ENCODE assay signal across 1 cellular context in the genomic region with DNA sequence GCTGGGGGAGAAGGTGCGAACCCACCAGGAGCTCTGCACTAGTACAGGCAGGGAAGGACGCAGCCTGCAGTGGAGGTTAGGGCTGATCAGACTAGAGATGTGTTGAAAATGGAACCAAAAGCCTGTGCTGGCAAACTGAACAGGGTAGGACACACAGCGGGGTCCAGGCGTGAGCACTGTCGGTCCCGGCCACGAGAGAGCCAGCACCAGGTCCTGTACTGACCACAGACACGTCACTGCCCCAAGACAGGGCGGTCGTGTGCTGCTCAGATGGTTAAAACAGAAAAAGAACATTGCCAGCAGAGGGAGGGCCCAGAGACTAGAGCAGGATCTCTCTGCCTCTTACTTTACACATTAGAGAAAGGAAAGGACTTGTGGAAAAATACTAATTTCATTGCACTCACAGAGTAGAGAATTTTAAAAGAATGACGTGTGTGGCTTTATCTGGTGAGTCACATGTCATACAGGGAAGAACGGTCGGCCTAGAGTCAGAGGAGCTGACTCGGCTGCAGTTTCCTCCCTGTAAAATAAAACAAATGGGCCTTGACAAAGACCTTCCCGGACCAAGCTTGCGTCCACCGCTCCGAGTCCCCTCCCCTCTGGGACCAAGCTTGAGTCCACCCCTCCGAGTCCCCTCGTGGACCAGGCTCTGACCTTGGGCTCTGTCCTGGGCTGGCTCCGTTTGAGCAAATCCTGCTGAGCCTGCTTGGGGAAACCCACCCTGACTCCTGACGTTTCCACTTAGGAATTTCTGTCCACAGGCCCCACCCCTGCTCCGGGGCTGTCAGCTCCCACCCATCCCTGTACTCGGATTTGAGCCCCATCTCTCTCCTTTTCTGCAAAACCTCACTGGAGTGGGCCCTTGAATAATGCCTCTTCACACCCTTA.
TF ChIP-seq lines count a peak whose summit lies in the region.

No MANE protein-coding gene starts in this region.

TF ChIP-seq in HepG2, 621 proteins besides CTCF, POLR2A, EP300 and RAD21 (continued from another document and continues in another):
- TF ChIP-seq, protein P1, sequence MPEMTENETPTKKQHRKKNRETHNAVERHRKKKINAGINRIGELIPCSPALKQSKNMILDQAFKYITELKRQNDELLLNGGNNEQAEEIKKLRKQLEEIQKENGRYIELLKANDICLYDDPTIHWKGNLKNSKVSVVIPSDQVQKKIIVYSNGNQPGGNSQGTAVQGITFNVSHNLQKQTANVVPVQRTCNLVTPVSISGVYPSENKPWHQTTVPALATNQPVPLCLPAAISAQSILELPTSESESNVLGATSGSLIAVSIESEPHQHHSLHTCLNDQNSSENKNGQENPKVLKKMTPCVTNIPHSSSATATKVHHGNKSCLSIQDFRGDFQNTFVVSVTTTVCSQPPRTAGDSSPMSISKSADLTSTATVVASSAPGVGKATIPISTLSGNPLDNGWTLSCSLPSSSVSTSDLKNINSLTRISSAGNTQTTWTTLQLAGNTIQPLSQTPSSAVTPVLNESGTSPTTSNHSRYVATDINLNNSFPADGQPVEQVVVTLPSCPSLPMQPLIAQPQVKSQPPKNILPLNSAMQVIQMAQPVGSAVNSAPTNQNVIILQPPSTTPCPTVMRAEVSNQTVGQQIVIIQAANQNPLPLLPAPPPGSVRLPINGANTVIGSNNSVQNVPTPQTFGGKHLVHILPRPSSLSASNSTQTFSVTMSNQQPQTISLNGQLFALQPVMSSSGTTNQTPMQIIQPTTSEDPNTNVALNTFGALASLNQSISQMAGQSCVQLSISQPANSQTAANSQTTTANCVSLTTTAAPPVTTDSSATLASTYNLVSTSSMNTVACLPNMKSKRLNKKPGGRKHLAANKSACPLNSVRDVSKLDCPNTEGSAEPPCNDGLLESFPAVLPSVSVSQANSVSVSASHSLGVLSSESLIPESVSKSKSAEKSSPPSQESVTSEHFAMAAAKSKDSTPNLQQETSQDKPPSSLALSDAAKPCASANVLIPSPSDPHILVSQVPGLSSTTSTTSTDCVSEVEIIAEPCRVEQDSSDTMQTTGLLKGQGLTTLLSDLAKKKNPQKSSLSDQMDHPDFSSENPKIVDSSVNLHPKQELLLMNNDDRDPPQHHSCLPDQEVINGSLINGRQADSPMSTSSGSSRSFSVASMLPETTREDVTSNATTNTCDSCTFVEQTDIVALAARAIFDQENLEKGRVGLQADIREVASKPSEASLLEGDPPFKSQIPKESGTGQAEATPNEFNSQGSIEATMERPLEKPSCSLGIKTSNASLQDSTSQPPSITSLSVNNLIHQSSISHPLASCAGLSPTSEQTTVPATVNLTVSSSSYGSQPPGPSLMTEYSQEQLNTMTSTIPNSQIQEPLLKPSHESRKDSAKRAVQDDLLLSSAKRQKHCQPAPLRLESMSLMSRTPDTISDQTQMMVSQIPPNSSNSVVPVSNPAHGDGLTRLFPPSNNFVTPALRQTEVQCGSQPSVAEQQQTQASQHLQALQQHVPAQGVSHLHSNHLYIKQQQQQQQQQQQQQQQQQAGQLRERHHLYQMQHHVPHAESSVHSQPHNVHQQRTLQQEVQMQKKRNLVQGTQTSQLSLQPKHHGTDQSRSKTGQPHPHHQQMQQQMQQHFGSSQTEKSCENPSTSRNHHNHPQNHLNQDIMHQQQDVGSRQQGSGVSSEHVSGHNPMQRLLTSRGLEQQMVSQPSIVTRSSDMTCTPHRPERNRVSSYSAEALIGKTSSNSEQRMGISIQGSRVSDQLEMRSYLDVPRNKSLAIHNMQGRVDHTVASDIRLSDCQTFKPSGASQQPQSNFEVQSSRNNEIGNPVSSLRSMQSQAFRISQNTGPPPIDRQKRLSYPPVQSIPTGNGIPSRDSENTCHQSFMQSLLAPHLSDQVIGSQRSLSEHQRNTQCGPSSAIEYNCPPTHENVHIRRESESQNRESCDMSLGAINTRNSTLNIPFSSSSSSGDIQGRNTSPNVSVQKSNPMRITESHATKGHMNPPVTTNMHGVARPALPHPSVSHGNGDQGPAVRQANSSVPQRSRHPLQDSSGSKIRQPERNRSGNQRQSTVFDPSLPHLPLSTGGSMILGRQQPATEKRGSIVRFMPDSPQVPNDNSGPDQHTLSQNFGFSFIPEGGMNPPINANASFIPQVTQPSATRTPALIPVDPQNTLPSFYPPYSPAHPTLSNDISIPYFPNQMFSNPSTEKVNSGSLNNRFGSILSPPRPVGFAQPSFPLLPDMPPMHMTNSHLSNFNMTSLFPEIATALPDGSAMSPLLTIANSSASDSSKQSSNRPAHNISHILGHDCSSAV (CRISPR knock-in tag; IDR thresholded peaks at IDR 0.05; ENCODE audit: borderline replicate concordance): no peak
- TF ChIP-seq HNRNPUL1 (IDR thresholded peaks at IDR 0.05; ENCODE audit: low read depth, low read length) (no peak), MTF2 (CRISPR knock-in tag; IDR thresholded peaks at IDR 0.05; ENCODE audit: borderline replicate concordance) (no peak), ZNF292 (CRISPR knock-in tag; IDR thresholded peaks at IDR 0.05; ENCODE audit: borderline replicate concordance, low read depth) (peak; percentile 24; the same call in 1 of the 2 replicates), DPF2 (CRISPR knock-in tag; IDR thresholded peaks at IDR 0.05; ENCODE audit: borderline replicate concordance, low read depth) (no peak; the same call in 1 of the 2 replicates), SMAD9 (CRISPR knock-in tag; IDR thresholded peaks at IDR 0.05) (peak; percentile 60), ZNF7 (CRISPR knock-in tag; IDR thresholded peaks at IDR 0.05) (no peak), ZNF850 (CRISPR knock-in tag; conservative IDR thresholded peaks at IDR 0.05) (no peak), ZNF441 (CRISPR knock-in tag; IDR thresholded peaks at IDR 0.05; ENCODE audit: borderline replicate concordance) (peak; percentile 77), U2AF1 (optimal IDR thresholded peaks at IDR 0.05; ENCODE audit: low read depth, low read length) (peak; percentile 91), NR2F1 (CRISPR knock-in tag; IDR thresholded peaks at IDR 0.05) (no peak), HIVEP1 (CRISPR knock-in tag; IDR thresholded peaks at IDR 0.05) (peak; percentile 98), MAFK (conservative IDR thresholded peaks at IDR 0.05 in 1 of 2, IDR thresholded peaks at IDR 0.05 in 1 of 2; ENCODE audit: low read length in 2 of 2) (0 out of 4 replicates have a peak, but pooled peaks of 1 of the 2 experiments have one; percentile 11), LCORL (IDR thresholded peaks at IDR 0.05) (no peak), LCORL (CRISPR knock-in tag; IDR thresholded peaks at IDR 0.05) (0 out of 2 replicates have a peak, but pooled peaks have one; percentile 77), HMG20B (CRISPR knock-in tag; conservative IDR thresholded peaks at IDR 0.05) (no peak), RBFOX2 (IDR thresholded peaks at IDR 0.05; ENCODE audit: low read depth, low read length) (peak; percentile 62), FIP1L1 (IDR thresholded peaks at IDR 0.05; ENCODE audit: borderline replicate concordance, insufficient read depth, low read depth, low read length) (no peak)
- TF ChIP-seq, protein P2, sequence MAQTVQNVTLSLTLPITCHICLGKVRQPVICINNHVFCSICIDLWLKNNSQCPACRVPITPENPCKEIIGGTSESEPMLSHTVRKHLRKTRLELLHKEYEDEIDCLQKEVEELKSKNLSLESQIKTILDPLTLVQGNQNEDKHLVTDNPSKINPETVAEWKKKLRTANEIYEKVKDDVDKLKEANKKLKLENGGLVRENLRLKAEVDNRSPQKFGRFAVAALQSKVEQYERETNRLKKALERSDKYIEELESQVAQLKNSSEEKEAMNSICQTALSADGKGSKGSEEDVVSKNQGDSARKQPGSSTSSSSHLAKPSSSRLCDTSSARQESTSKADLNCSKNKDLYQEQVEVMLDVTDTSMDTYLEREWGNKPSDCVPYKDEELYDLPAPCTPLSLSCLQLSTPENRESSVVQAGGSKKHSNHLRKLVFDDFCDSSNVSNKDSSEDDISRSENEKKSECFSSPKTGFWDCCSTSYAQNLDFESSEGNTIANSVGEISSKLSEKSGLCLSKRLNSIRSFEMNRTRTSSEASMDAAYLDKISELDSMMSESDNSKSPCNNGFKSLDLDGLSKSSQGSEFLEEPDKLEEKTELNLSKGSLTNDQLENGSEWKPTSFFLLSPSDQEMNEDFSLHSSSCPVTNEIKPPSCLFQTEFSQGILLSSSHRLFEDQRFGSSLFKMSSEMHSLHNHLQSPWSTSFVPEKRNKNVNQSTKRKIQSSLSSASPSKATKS (CRISPR knock-in tag; IDR thresholded peaks at IDR 0.05): no peak; the same call in 1 of the 2 replicates
- TF ChIP-seq, protein P3, sequence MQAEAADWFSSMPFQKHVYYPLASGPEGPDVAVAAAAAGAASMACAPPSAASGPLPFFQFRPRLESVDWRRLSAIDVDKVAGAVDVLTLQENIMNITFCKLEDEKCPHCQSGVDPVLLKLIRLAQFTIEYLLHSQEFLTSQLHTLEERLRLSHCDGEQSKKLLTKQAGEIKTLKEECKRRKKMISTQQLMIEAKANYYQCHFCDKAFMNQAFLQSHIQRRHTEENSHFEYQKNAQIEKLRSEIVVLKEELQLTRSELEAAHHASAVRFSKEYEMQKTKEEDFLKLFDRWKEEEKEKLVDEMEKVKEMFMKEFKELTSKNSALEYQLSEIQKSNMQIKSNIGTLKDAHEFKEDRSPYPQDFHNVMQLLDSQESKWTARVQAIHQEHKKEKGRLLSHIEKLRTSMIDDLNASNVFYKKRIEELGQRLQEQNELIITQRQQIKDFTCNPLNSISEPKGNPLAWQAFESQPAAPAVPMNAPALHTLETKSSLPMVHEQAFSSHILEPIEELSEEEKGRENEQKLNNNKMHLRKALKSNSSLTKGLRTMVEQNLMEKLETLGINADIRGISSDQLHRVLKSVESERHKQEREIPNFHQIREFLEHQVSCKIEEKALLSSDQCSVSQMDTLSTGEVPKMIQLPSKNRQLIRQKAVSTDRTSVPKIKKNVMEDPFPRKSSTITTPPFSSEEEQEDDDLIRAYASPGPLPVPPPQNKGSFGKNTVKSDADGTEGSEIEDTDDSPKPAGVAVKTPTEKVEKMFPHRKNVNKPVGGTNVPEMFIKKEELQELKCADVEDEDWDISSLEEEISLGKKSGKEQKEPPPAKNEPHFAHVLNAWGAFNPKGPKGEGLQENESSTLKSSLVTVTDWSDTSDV (CRISPR knock-in tag; IDR thresholded peaks at IDR 0.05): no peak; the same call in 1 of the 2 replicates
- TF ChIP-seq, protein P4, sequence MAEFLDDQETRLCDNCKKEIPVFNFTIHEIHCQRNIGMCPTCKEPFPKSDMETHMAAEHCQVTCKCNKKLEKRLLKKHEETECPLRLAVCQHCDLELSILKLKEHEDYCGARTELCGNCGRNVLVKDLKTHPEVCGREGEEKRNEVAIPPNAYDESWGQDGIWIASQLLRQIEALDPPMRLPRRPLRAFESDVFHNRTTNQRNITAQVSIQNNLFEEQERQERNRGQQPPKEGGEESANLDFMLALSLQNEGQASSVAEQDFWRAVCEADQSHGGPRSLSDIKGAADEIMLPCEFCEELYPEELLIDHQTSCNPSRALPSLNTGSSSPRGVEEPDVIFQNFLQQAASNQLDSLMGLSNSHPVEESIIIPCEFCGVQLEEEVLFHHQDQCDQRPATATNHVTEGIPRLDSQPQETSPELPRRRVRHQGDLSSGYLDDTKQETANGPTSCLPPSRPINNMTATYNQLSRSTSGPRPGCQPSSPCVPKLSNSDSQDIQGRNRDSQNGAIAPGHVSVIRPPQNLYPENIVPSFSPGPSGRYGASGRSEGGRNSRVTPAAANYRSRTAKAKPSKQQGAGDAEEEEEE (CRISPR knock-in tag; IDR thresholded peaks at IDR 0.05; ENCODE audit: borderline replicate concordance): no peak
- TF ChIP-seq, protein P5, sequence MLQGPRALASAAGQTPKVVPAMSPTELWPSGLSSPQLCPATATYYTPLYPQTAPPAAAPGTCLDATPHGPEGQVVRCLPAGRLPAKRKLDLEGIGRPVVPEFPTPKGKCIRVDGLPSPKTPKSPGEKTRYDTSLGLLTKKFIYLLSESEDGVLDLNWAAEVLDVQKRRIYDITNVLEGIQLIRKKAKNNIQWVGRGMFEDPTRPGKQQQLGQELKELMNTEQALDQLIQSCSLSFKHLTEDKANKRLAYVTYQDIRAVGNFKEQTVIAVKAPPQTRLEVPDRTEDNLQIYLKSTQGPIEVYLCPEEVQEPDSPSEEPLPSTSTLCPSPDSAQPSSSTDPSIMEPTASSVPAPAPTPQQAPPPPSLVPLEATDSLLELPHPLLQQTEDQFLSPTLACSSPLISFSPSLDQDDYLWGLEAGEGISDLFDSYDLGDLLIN (CRISPR knock-in tag; IDR thresholded peaks at IDR 0.05; ENCODE audit: borderline replicate concordance): no peak
- TF ChIP-seq, protein P6, sequence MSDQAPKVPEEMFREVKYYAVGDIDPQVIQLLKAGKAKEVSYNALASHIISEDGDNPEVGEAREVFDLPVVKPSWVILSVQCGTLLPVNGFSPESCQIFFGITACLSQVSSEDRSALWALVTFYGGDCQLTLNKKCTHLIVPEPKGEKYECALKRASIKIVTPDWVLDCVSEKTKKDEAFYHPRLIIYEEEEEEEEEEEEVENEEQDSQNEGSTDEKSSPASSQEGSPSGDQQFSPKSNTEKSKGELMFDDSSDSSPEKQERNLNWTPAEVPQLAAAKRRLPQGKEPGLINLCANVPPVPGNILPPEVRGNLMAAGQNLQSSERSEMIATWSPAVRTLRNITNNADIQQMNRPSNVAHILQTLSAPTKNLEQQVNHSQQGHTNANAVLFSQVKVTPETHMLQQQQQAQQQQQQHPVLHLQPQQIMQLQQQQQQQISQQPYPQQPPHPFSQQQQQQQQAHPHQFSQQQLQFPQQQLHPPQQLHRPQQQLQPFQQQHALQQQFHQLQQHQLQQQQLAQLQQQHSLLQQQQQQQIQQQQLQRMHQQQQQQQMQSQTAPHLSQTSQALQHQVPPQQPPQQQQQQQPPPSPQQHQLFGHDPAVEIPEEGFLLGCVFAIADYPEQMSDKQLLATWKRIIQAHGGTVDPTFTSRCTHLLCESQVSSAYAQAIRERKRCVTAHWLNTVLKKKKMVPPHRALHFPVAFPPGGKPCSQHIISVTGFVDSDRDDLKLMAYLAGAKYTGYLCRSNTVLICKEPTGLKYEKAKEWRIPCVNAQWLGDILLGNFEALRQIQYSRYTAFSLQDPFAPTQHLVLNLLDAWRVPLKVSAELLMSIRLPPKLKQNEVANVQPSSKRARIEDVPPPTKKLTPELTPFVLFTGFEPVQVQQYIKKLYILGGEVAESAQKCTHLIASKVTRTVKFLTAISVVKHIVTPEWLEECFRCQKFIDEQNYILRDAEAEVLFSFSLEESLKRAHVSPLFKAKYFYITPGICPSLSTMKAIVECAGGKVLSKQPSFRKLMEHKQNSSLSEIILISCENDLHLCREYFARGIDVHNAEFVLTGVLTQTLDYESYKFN (CRISPR knock-in tag; conservative IDR thresholded peaks at IDR 0.05): peak; percentile 80
- TF ChIP-seq, protein P7, sequence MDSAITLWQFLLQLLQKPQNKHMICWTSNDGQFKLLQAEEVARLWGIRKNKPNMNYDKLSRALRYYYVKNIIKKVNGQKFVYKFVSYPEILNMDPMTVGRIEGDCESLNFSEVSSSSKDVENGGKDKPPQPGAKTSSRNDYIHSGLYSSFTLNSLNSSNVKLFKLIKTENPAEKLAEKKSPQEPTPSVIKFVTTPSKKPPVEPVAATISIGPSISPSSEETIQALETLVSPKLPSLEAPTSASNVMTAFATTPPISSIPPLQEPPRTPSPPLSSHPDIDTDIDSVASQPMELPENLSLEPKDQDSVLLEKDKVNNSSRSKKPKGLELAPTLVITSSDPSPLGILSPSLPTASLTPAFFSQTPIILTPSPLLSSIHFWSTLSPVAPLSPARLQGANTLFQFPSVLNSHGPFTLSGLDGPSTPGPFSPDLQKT (CRISPR knock-in tag; IDR thresholded peaks at IDR 0.05; ENCODE audit: borderline replicate concordance): no peak
- TF ChIP-seq, protein P8, sequence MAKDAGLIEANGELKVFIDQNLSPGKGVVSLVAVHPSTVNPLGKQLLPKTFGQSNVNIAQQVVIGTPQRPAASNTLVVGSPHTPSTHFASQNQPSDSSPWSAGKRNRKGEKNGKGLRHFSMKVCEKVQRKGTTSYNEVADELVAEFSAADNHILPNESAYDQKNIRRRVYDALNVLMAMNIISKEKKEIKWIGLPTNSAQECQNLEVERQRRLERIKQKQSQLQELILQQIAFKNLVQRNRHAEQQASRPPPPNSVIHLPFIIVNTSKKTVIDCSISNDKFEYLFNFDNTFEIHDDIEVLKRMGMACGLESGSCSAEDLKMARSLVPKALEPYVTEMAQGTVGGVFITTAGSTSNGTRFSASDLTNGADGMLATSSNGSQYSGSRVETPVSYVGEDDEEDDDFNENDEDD (CRISPR knock-in tag; IDR thresholded peaks at IDR 0.05; ENCODE audit: borderline replicate concordance): no peak
